11 cellular contexts compared by ENCODE assay signal in the genomic region with DNA sequence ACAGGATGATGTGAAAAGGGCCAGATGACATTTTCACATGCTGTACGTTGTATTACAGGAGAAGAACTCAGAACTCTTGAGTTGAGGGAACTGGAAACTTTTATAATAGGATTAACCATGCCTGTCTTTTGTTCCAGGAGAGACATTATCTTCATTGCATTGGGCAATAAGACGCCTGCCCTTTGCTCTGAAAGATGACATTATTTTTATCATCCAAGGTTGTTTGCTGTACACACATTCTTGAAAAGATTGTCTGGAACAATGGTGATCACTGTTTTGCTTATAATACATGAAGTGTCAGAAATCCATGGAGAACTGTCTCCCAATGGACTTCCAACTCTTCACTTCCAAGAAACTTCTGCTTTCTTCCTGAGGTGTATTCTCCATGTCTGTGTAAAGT.
"Had no signal": no experiment of that assay in that cellular context is flagged by ENCODE, and none has a peak within 500 bp of the region (broad histone marks: within the 10 kb centered on the region; RNA-seq: fewer than 3 reads in every experiment).

No MANE protein-coding gene starts in this region.

- H3K4me3 Mint-ChIP-seq: GM23338, H9, HFFc6 had no signal

- H3K36me3 ChIP-seq: HAP-1 had no signal

- H3K4me1 ChIP-seq: HAP-1 had no signal

- H3K9me3 ChIP-seq: HAP-1 had no signal

- H3K4me3 ChIP-seq: GM23248, GM23338, HAP-1 had no signal

- ATAC-seq: GM23338, HCT116 had no signal

- DNase-seq: GM23248, GOT3, H7, H9, HCEC 1CT, HFFc6 had no signal

- H2AFZ ChIP-seq: GM23248, GM23338 had no signal

- FAIRE-seq: H1, H54 had no signal

- H3K9ac ChIP-seq: GM23248 had no signal

- H3K4me2 ChIP-seq: GM23338 had no signal

- H3K27ac ChIP-seq: GM23248 had no signal

- H3K27ac Mint-ChIP-seq: GM23338, H9, HFFc6 had no signal
